Comparison of ENCODE assay signal across 18 cellular contexts in genomic region chr5:150614651-150615040, GRCh38. TPM values are rescaled to one million over a fixed set of nuclear protein-coding genes. Genes with fewer than 3 reads are reported as not detected.
DNase-seq lines count a peak whose midpoint lies in the region; ATAC-seq and TF ChIP-seq lines count a peak whose summit lies in the region.
"Had no signal": no experiment of that assay in that cellular context is flagged by ENCODE, and none has a peak within 500 bp of the region (broad histone marks: within the 10 kb centered on the region; RNA-seq: fewer than 3 reads in every experiment).

No MANE protein-coding gene starts in this region.

- H2BK5ac ChIP-seq in IMR-90 (ENCODE audit: low read depth, low read length, poor library complexity, severe bottlenecking): no peak overlapping the region

- dilution Hi-C loops in IMR-90 (cut with HindIII; ENCODE audit: low sequenced_read_pairs, unreplicated experiment): no loop called here

- H2AFZ ChIP-seq in IMR-90 (replicated peaks; ENCODE audit: low read length, poor library complexity): no peak overlapping the region

- H3K27ac Mint-ChIP-seq in chondrocyte (ENCODE audit: unreplicated experiment) (peak overlapping the region; percentile 64), mesothelial cell of epicardium (peak overlapping the region; percentile 83)
- H3K27ac Mint-ChIP-seq: activated CD4-positive, alpha-beta memory T cell treated with anti-CD3 and anti-CD28 coated beads for 36 hours; effector memory CD8-positive, alpha-beta T cell; T-helper 17 cell had no signal

- no TSS peak for BruUV-seq in IMR-90 (replicated peaks; lab: Mats Ljungman, UMichigan)

- TF ChIP-seq POLR2A in IMR-90 (IDR thresholded peaks at IDR 0.05; ENCODE audit: low read depth, low read length): no peak

- H3K23ac ChIP-seq in IMR-90 (ENCODE audit: low read depth, low read length): no peak overlapping the region

- no peaks in the 10 kb centered on the region for H3K9me3 ChIP-seq in IMR-90 (ENCODE audit: control insufficient read depth, insufficient read depth, low read length)
- no peaks in the 10 kb centered on the region for H3K9me3 ChIP-seq in thoracic aorta
- H3K9me3 ChIP-seq: SJSA1 had no signal

- H3K4ac ChIP-seq in IMR-90 (ENCODE audit: low read depth, low read length): no peak overlapping the region; the same call in 1 of the 2 replicates

- H3K79me1 ChIP-seq in IMR-90 (ENCODE audit: low read depth in 1 of 2, low read length in 2 of 2): no peaks in the 10 kb centered on the region

- H3K27me3 Mint-ChIP-seq in chondrocyte (ENCODE audit: low read depth) (no peaks in the 10 kb centered on the region), mesothelial cell of epicardium (ENCODE audit: low read depth) (no peaks in the 10 kb centered on the region)

- WGBS in IMR-90 (ENCODE audit: extremely low coverage in 2 of 2, insufficient read length in 1 of 2), 2 experiments: 70% methylated on average over 3 of the region's 4 CpGs; no CpG with 5 or more reads in 1 of the 2 experiments

- ATAC-seq in IMR-90 (ENCODE audit: low read depth): no peak
- ATAC-seq in thoracic aorta (ENCODE audit: insufficient number of reproducible peaks, low FRiP score, low read depth): no peak
- no peak for ATAC-seq in HG03175 (IDR thresholded peaks at IDR 0.05; ENCODE audit: unreplicated experiment)
- ATAC-seq in HG03342 (IDR thresholded peaks at IDR 0.05; ENCODE audit: unreplicated experiment): no peak
- ATAC-seq: effector memory CD8-positive, alpha-beta T cell; T-helper 17 cell had no signal

- intact Hi-C loops in IMR-90 (cut with micrococcal nuclease): no loop called here

- peak overlapping the region; percentile 13; the same call in 1 of the 2 replicates for H2BK120ac ChIP-seq in IMR-90 (ENCODE audit: low read depth, low read length)

- H2AK9ac ChIP-seq in IMR-90 (replicated peaks; ENCODE audit: low read depth, low read length, poor library complexity): no peak overlapping the region

- H3K4me1 Mint-ChIP-seq in chondrocyte (ENCODE audit: low read depth) (peaks cover 82% of the 10 kb centered on the region), mesothelial cell of epicardium (peaks cover 58% of the 10 kb centered on the region)

- POLR2A ChIA-PET in IMR-90 (lab: Charles Lee; ENCODE audit: unreplicated experiment): no interaction called here

- H3K4me3 ChIP-seq in IMR-90 (ENCODE audit: insufficient read depth, low read depth, low read length) (no peak overlapping the region), thoracic aorta (no peak overlapping the region)
- H3K4me3 ChIP-seq: SJSA1 had no signal

- H2BK20ac ChIP-seq in IMR-90 (ENCODE audit: low read depth, low read length): peak overlapping the region; percentile 48

- H3K27ac ChIP-seq in IMR-90 (ENCODE audit: insufficient read depth, low read length) (no peak overlapping the region), thoracic aorta (peak overlapping the region; percentile 96 to 99)
- H3K27ac ChIP-seq: SJSA1, WERI-Rb-1 had no signal

- no peak overlapping the region for H3K18ac ChIP-seq in IMR-90 (ENCODE audit: low read depth, low read length)

- DNase-seq in IMR-90: no peak
- no peak for DNase-seq in chondrocyte (ENCODE audit: low spot score)
- no peak for DNase-seq in mesothelial cell of epicardium (ENCODE audit: low spot score in 2 of 2, unreplicated experiment in 2 of 2)
- DNase-seq in thoracic aorta (ENCODE audit: low spot score): no peak
- DNase-seq in A172 (ENCODE audit: low spot score): no peak
- DNase-seq in HuH-7 (ENCODE audit: low spot score): no peak
- DNase-seq: activated T-cell treated with anti-CD3 and anti-CD28 coated beads for 4 hours; effector memory CD8-positive, alpha-beta T cell; head of caudate nucleus; NCI-H748 treated with DMSO at 0.1 percent for 48 hours; stimulated activated CD4-positive, alpha-beta T cell treated with anti-CD3 and anti-CD28 coated beads, Interleukin-15, amount 100 ng/mL, for 24 hours; T-helper 17 cell had no signal

- H3K4me1 ChIP-seq in IMR-90 (ENCODE audit: control insufficient read depth, insufficient read depth, low read length) (peaks cover 25% of the 10 kb centered on the region), thoracic aorta (ENCODE audit: control insufficient read depth in 1 of 2, low read depth in 2 of 2) (peaks cover 86 to 99% of the 10 kb centered on the region in 2 donors)

- peak overlapping the region; percentile 45; the same call in 1 of the 2 replicates for H2AK5ac ChIP-seq in IMR-90 (ENCODE audit: low read depth, low read length)

- no peak overlapping the region for H3K9ac ChIP-seq in IMR-90 (ENCODE audit: low read depth, low read length)

- no peaks in the 10 kb centered on the region for H3K9me3 Mint-ChIP-seq in chondrocyte (ENCODE audit: low read depth)
- H3K9me3 Mint-ChIP-seq in mesothelial cell of epicardium: no peaks in the 10 kb centered on the region
- H3K9me3 Mint-ChIP-seq: activated CD4-positive, alpha-beta memory T cell treated with anti-CD3 and anti-CD28 coated beads for 36 hours; effector memory CD8-positive, alpha-beta T cell had no signal

- H4K8ac ChIP-seq in IMR-90 (ENCODE audit: low read depth in 2 of 2, low read length in 2 of 2): no peak overlapping the region

- no peaks in the 10 kb centered on the region for H4K20me1 ChIP-seq in IMR-90 (ENCODE audit: insufficient read depth, low read length)

- CTCF ChIA-PET in IMR-90 (lab: Yijun Ruan, JAX): interaction anchor here (1.0 kb wide), 1 partner anchor 25 kb away, joined by 3 read pairs; no protein-coding TSS in a partner anchor

- no peak overlapping the region for H4K5ac ChIP-seq in IMR-90 (ENCODE audit: low read depth, low read length)

- H3K14ac ChIP-seq in IMR-90 (replicated peaks; ENCODE audit: low read depth, low read length): no peak overlapping the region

- H3K9me1 ChIP-seq in IMR-90 (ENCODE audit: insufficient read depth, low read length): 0 out of 2 replicates have a peak, but pooled peaks cover 11% of the 10 kb centered on the region

- H2BK15ac ChIP-seq in IMR-90 (ENCODE audit: low read depth, low read length): no peak overlapping the region

- in situ Hi-C loops in IMR-90 (cut with MboI; ENCODE audit: low sequenced_read_pairs): no loop called here

- H3K36me3 ChIP-seq in IMR-90 (ENCODE audit: control insufficient read depth, insufficient read depth, low read length) (no peaks in the 10 kb centered on the region), thoracic aorta (no peaks in the 10 kb centered on the region)
- H3K36me3 ChIP-seq: SJSA1, WERI-Rb-1 had no signal

- H4K91ac ChIP-seq in IMR-90 (ENCODE audit: insufficient read depth, low read depth, low read length): peak overlapping the region; percentile 43; the same call in 1 of the 2 replicates

- H3K4me2 ChIP-seq in IMR-90 (ENCODE audit: low read depth, low read length): no peak overlapping the region

- peaks cover 4% of the 10 kb centered on the region; the same call in 1 of the 2 replicates for H3K27me3 ChIP-seq in IMR-90 (ENCODE audit: control insufficient read depth, insufficient read depth, low read length)
- no peaks in the 10 kb centered on the region for H3K27me3 ChIP-seq in thoracic aorta (replicated peaks; ENCODE audit: insufficient read depth)
- H3K27me3 ChIP-seq: SJSA1 had no signal

- no peak overlapping the region for H3K4me3 Mint-ChIP-seq in chondrocyte (ENCODE audit: unreplicated experiment)
- H3K4me3 Mint-ChIP-seq in mesothelial cell of epicardium: no peak overlapping the region
- H3K4me3 Mint-ChIP-seq: activated CD4-positive, alpha-beta memory T cell treated with anti-CD3 and anti-CD28 coated beads for 36 hours; effector memory CD8-positive, alpha-beta T cell; T-helper 17 cell had no signal

- H3K36me3 Mint-ChIP-seq in chondrocyte (ENCODE audit: low read depth): peaks cover 11% of the 10 kb centered on the region
- H3K36me3 Mint-ChIP-seq in mesothelial cell of epicardium: no peaks in the 10 kb centered on the region
- H3K36me3 Mint-ChIP-seq: activated CD4-positive, alpha-beta memory T cell treated with anti-CD3 and anti-CD28 coated beads for 36 hours had no signal

- TF ChIP-seq CTCF in IMR-90 (conservative IDR thresholded peaks at IDR 0.05; ENCODE audit: low read depth, low read length): no peak
- TF ChIP-seq CTCF in chondrocyte (IDR thresholded peaks at IDR 0.05): no peak
- TF ChIP-seq CTCF in mesothelial cell of epicardium (IDR thresholded peaks at IDR 0.05; ENCODE audit: unreplicated experiment): no peak
- TF ChIP-seq CTCF in thoracic aorta (IDR thresholded peaks at IDR 0.05): no peak

- TF ChIP-seq RAD21 in IMR-90 (IDR thresholded peaks at IDR 0.05; ENCODE audit: low read length): no peak

- no peak overlapping the region for H3K56ac ChIP-seq in IMR-90 (ENCODE audit: extremely low read depth, insufficient read depth, low read length)

TF ChIP-seq in IMR-90, 13 proteins besides CTCF, POLR2A, EP300 and RAD21 (continues in another document):
- no peak for TF ChIP-seq MAZ (IDR thresholded peaks at IDR 0.05; ENCODE audit: borderline replicate concordance, low read depth, low read length)
- no peak for TF ChIP-seq RFX5 (IDR thresholded peaks at IDR 0.05; ENCODE audit: low read depth, low read length)
- TF ChIP-seq ELK1 (IDR thresholded peaks at IDR 0.05; ENCODE audit: borderline replicate concordance, low read depth, low read length): no peak
- TF ChIP-seq NFE2L2 (IDR thresholded peaks at IDR 0.05; ENCODE audit: low read depth, low read length): no peak

RNA-seq across cellular contexts. Expression of gene SYNPO, which starts 25.8 kb away (rescaled TPM):
- total RNA-seq in IMR-90 (2012; rRNA removed) (3.0 and 3.1 TPM in 2 replicates), chondrocyte (156 to 198 TPM (median 195 TPM) in 3 replicates), mesothelial cell of epicardium (84.4 to 86.6 TPM (median 85.3 TPM) in 3 replicates), thoracic aorta (100 to 1,000 TPM; 191 to 226 TPM)
- polyA plus RNA-seq in IMR-90 (2012; rRNA removed): 22.6 and 24.8 TPM in 2 replicates
- 10.2 and 21.0 TPM in 2 replicates for polyA plus RNA-seq in IMR-90 (2012; cell fraction: cytosol; rRNA removed)
- 33.0 and 36.8 TPM in 2 replicates for polyA plus RNA-seq in IMR-90 (2012; cell fraction: nucleus; rRNA removed; ENCODE audit: low replicate concordance)
- total RNA-seq in A172 (2014; rRNA removed; shearing (Covaris generic)): 7.2 and 9.0 TPM in 2 replicates
- polyA plus RNA-seq: neural cell had no signal

RNA-seq across cellular contexts. Expression of gene MYOZ3, which starts 46.4 kb away (rescaled TPM):
- total RNA-seq in IMR-90 (2012; rRNA removed) (under 0.01 TPM in 2 replicates), chondrocyte (1.9 to 3.3 TPM (median 2.0 TPM) in 3 replicates), mesothelial cell of epicardium (8.5 to 9.4 TPM (median 8.5 TPM) in 3 replicates), thoracic aorta (1 to 10 TPM in 1 of 2 donors, under 1 TPM in 1; 0.81 to 2.8 TPM)
- 0.24 TPM in 2 replicates for polyA plus RNA-seq in IMR-90 (2012; rRNA removed)
- polyA plus RNA-seq in IMR-90 (2012; cell fraction: cytosol; rRNA removed): 0.02 and 0.04 TPM in 2 replicates
- polyA plus RNA-seq in IMR-90 (2012; cell fraction: nucleus; rRNA removed; ENCODE audit: low replicate concordance): 0.16 and 0.25 TPM in 2 replicates
- total RNA-seq in A172 (2014; rRNA removed; shearing (Covaris generic)): 0.07 and 0.45 TPM in 2 replicates
- total RNA-seq: T-helper 17 cell had no signal
- polyA plus RNA-seq: neural cell had no signal
